ENCODE assay signal across 14 cellular contexts in genomic region chr10:24526085-24526649, GRCh38.
DNase-seq lines count a peak whose midpoint lies in the region; ATAC-seq and TF ChIP-seq lines count a peak whose summit lies in the region.
"Had no signal": no experiment of that assay in that cellular context is flagged by ENCODE, and none has a peak within 500 bp of the region (broad histone marks: within the 10 kb centered on the region; RNA-seq: fewer than 3 reads in every experiment).

No MANE protein-coding gene starts in this region.

- TF ChIP-seq POLR2A in heart left ventricle (IDR thresholded peaks at IDR 0.05): no peak

- no peaks in the 10 kb centered on the region for H3K27me3 Mint-ChIP-seq in progenitor cell of endocrine pancreas
- H3K27me3 Mint-ChIP-seq in osteocyte (ENCODE audit: unreplicated experiment): peaks cover 5% of the 10 kb centered on the region
- H3K27me3 Mint-ChIP-seq in naive thymus-derived CD4-positive, alpha-beta T cell: peaks cover 0 to 20% (median 5%) of the 10 kb centered on the region in 5 donors

- ATAC-seq in heart left ventricle: peak; percentile 83 to 90 (median 88)
- peak; percentile 91 for ATAC-seq in left ventricle myocardium superior
- no peak for ATAC-seq in naive thymus-derived CD4-positive, alpha-beta T cell
- ATAC-seq: A549 had no signal

- H3K27ac ChIP-seq in heart left ventricle (peak overlapping the region in 11 of 12 donors; percentile 46 to 82 (median 70)), RWPE1 (no peak overlapping the region)
- no peak overlapping the region for H3K27ac ChIP-seq in naive thymus-derived CD4-positive, alpha-beta T cell (ENCODE audit: low read depth, low read length)
- H3K27ac ChIP-seq: A549, C4-2B had no signal

- H3K4me1 ChIP-seq in heart left ventricle: peaks cover 0 to 25% (median 1%) of the 10 kb centered on the region in 12 donors
- no peaks in the 10 kb centered on the region for H3K4me1 ChIP-seq in naive thymus-derived CD4-positive, alpha-beta T cell (ENCODE audit: control insufficient read depth in 2 of 2, insufficient read depth in 2 of 2, low read length in 2 of 2)
- H3K4me1 ChIP-seq: A549, BE2C, HAP-1 had no signal

- intact Hi-C loops in heart left ventricle (cut with DNase I) (no loop called here), left ventricle myocardium superior (cut with micrococcal nuclease) (no loop called here)
- intact Hi-C loops in naive thymus-derived CD4-positive, alpha-beta T cell (cut with micrococcal nuclease): no loop called here

- TF ChIP-seq CTCF in heart left ventricle (IDR thresholded peaks at IDR 0.05) (no peak), progenitor cell of endocrine pancreas (IDR thresholded peaks at IDR 0.05; ENCODE audit: unreplicated experiment) (no peak), RWPE1 (conservative IDR thresholded peaks at IDR 0.05; ENCODE audit: low read depth) (no peak), osteocyte (IDR thresholded peaks at IDR 0.05) (no peak)

- H3K9me3 Mint-ChIP-seq in progenitor cell of endocrine pancreas (ENCODE audit: low read depth) (no peaks in the 10 kb centered on the region), osteocyte (ENCODE audit: unreplicated experiment) (no peaks in the 10 kb centered on the region)
- peaks cover 0 to 3% (median 0%) of the 10 kb centered on the region in 11 donors for H3K9me3 Mint-ChIP-seq in naive thymus-derived CD4-positive, alpha-beta T cell

- no peaks in the 10 kb centered on the region for H3K9me3 ChIP-seq in heart left ventricle
- no peaks in the 10 kb centered on the region for H3K9me3 ChIP-seq in naive thymus-derived CD4-positive, alpha-beta T cell (ENCODE audit: control insufficient read depth in 2 of 3, low read length in 3 of 3)
- H3K9me3 ChIP-seq: A549, BE2C, HAP-1 had no signal

- no peaks in the 10 kb centered on the region for H3K27me3 ChIP-seq in heart left ventricle
- H3K27me3 ChIP-seq in naive thymus-derived CD4-positive, alpha-beta T cell (ENCODE audit: control insufficient read depth in 2 of 2, insufficient read depth in 2 of 2, low read length in 2 of 2): no peaks in the 10 kb centered on the region
- H3K27me3 ChIP-seq: BE2C had no signal

- H3K36me3 ChIP-seq in heart left ventricle: peaks cover 0 to 96% (median 55%) of the 10 kb centered on the region in 9 donors
- H3K36me3 ChIP-seq in naive thymus-derived CD4-positive, alpha-beta T cell (ENCODE audit: control insufficient read depth in 2 of 3, insufficient read depth in 3 of 3, low read length in 3 of 3): no peaks in the 10 kb centered on the region
- H3K36me3 ChIP-seq: BE2C had no signal

- CTCF ChIA-PET in RWPE1 (lab: Yijun Ruan, JAX): no interaction called here
- CTCF ChIA-PET in naive thymus-derived CD4-positive, alpha-beta T cell (lab: Charles Lee): no interaction called here

- H3K36me3 Mint-ChIP-seq in progenitor cell of endocrine pancreas (ENCODE audit: insufficient read depth) (peaks cover 58% of the 10 kb centered on the region), osteocyte (ENCODE audit: unreplicated experiment) (no peaks in the 10 kb centered on the region)
- H3K36me3 Mint-ChIP-seq in naive thymus-derived CD4-positive, alpha-beta T cell: peaks cover 0 to 4% (median 0%) of the 10 kb centered on the region in 5 donors
- H3K36me3 Mint-ChIP-seq: CD4-positive, alpha-beta memory T cell had no signal

- H3K4me3 Mint-ChIP-seq in progenitor cell of endocrine pancreas (ENCODE audit: low read depth) (no peak overlapping the region), osteocyte (ENCODE audit: unreplicated experiment) (no peak overlapping the region)
- H3K4me3 Mint-ChIP-seq in naive thymus-derived CD4-positive, alpha-beta T cell: no peak overlapping the region
- H3K4me3 Mint-ChIP-seq: CD4-positive, alpha-beta memory T cell had no signal

- H3K27ac Mint-ChIP-seq in progenitor cell of endocrine pancreas (peak overlapping the region; percentile 52), osteocyte (ENCODE audit: unreplicated experiment) (no peak overlapping the region)
- H3K27ac Mint-ChIP-seq in naive thymus-derived CD4-positive, alpha-beta T cell: no peak overlapping the region
- H3K27ac Mint-ChIP-seq: CD4-positive, alpha-beta memory T cell had no signal

- H3K4me1 Mint-ChIP-seq in progenitor cell of endocrine pancreas (ENCODE audit: low read depth): no peaks in the 10 kb centered on the region
- H3K4me1 Mint-ChIP-seq in osteocyte (ENCODE audit: unreplicated experiment): no peaks in the 10 kb centered on the region
- H3K4me1 Mint-ChIP-seq in naive thymus-derived CD4-positive, alpha-beta T cell: no peaks in the 10 kb centered on the region
- H3K4me1 Mint-ChIP-seq: CD4-positive, alpha-beta memory T cell had no signal

- POLR2A ChIA-PET in RWPE1 (lab: Yijun Ruan, JAX; ENCODE audit: low non-redundant PET): no interaction called here
- POLR2A ChIA-PET in naive thymus-derived CD4-positive, alpha-beta T cell (lab: Charles Lee): no interaction called here

- 51 to 66% (median 57%) methylated on average over 13 of the region's 13 CpGs for WGBS in heart left ventricle, 4 donors

- no peak overlapping the region for H3K4me3 ChIP-seq in heart left ventricle
- no peak overlapping the region for H3K4me3 ChIP-seq in naive thymus-derived CD4-positive, alpha-beta T cell (ENCODE audit: low read length)
- H3K4me3 ChIP-seq: A549, HAP-1 had no signal

- DNase-seq in heart left ventricle: peak in 4 of 5 donors; percentile 23 to 68 (median 45)
- DNase-seq in left ventricle myocardium superior: peak; percentile 65
- no peak for DNase-seq in progenitor cell of endocrine pancreas (ENCODE audit: low spot score, unreplicated experiment)
- DNase-seq in RWPE1 (ENCODE audit: low spot score): no peak
- DNase-seq in osteocyte (ENCODE audit: extremely low spot score, unreplicated experiment): no peak
- no peak for DNase-seq in naive thymus-derived CD4-positive, alpha-beta T cell
- DNase-seq in HuH-7 (ENCODE audit: low spot score): no peak
- DNase-seq: BE2C; CD4-positive, alpha-beta memory T cell; DND-41; GDM1 had no signal

Comparison
In these comparisons a context has a peak if more than half of its experiments do, and no peak if none do; other contexts are left out.
1. DNase-seq: peak in heart left ventricle (4 of 5) and left ventricle myocardium superior (single experiment); none in progenitor cell of endocrine pancreas (single experiment), RWPE1 (single experiment), osteocyte (single experiment), naive thymus-derived CD4-positive, alpha-beta T cell (0 of 9) and HuH-7 (single experiment).
2. H3K27ac ChIP-seq: peak in heart left ventricle (11 of 12); none in RWPE1 (single experiment) and naive thymus-derived CD4-positive, alpha-beta T cell (single experiment).